ENCODE assay signal across 8 cellular contexts in the genomic region with DNA sequence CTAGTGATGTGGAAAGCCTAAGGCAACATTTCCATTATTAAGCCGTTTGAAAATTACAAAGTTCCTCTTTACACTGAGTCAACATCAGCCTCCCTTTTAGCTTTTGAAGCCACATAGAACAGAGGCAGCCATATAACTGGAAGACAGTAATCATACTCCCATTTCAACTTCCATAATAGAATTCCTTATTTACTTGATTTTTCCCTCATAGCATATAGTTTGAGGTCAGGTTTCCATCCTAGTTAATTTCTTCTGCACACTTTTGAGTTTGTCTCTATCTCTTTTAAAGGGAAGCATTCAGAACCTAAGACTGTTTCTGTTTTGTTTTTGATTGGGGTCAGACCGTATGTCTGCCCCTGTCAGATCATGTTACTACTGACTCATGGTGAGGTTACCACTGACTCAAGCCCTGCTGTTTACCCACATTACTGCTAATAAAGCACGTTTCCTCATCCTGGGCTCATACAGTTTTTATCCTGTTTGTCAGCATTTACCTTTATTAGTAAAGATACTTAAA.
DNase-seq lines count a peak whose midpoint lies in the region; ATAC-seq, FAIRE-seq and TF ChIP-seq lines count a peak whose summit lies in the region.

No MANE protein-coding gene starts in this region.

- ATAC-seq in activated CD4-positive, alpha-beta T cell treated with anti-CD3 and anti-CD28 coated beads for 36 hours = peak; percentile 89
- ATAC-seq in HG02938 (IDR thresholded peaks at IDR 0.05; ENCODE audit: unreplicated experiment) = peak; percentile 55
- ATAC-seq in PC-3 = peak; percentile 84
- peak; percentile 86 for ATAC-seq in esophagus mucosa

- peak; percentile 32 for DNase-seq in activated CD4-positive, alpha-beta T cell treated with anti-CD3 and anti-CD28 coated beads for 36 hours
- DNase-seq in activated CD4-positive, alpha-beta T cell treated with anti-CD3 and anti-CD28 coated beads, Interleukin-2, amount 50 U/mL, for 4 hours = no peak
- DNase-seq in PC-3 (peak; percentile 96), frontal cortex (ENCODE audit: low spot score in 2 of 2) (no peak), mesothelial cell of epicardium (ENCODE audit: low spot score in 2 of 2, unreplicated experiment in 2 of 2) (no peak)

- H3K9me3 Mint-ChIP-seq in activated CD4-positive, alpha-beta T cell treated with anti-CD3 and anti-CD28 coated beads for 36 hours (ENCODE audit: low read depth) = peaks cover under 1% of the 10 kb centered on the region
- no peaks in the 10 kb centered on the region for H3K9me3 Mint-ChIP-seq in stimulated activated naive CD8-positive, alpha-beta T cell treated with anti-CD3 and anti-CD28 coated beads, Interleukin-15, Interleukin-2, amounts not matched to agents 100 ng/mL and 50 ng/mL, for 24 hours
- peaks cover under 1% of the 10 kb centered on the region for H3K9me3 Mint-ChIP-seq in mesothelial cell of epicardium

- intact Hi-C loops in activated CD4-positive, alpha-beta T cell treated with anti-CD3 and anti-CD28 coated beads for 36 hours (cut with DNase I, micrococcal nuclease) = loop anchor here (5.0 kb wide), 6 partner anchors 108 to 673 kb away; partner anchors contain the start of gene SCAF11 (in 1 of the 2)
- intact Hi-C loops in PC-3 (cut with micrococcal nuclease) = loop anchor here (2.0 to 10.0 kb wide), 6 partner anchors 102 to 510 kb away; no protein-coding TSS in a partner anchor

- H3K36me3 Mint-ChIP-seq in activated CD4-positive, alpha-beta T cell treated with anti-CD3 and anti-CD28 coated beads for 36 hours (ENCODE audit: low read depth) = no peaks in the 10 kb centered on the region
- no peaks in the 10 kb centered on the region for H3K36me3 Mint-ChIP-seq in stimulated activated naive CD8-positive, alpha-beta T cell treated with anti-CD3 and anti-CD28 coated beads, Interleukin-15, Interleukin-2, amounts not matched to agents 100 ng/mL and 50 ng/mL, for 24 hours (ENCODE audit: low read depth)
- H3K36me3 Mint-ChIP-seq in mesothelial cell of epicardium = no peaks in the 10 kb centered on the region

- no peaks in the 10 kb centered on the region for H3K9me3 ChIP-seq in PC-3 (ENCODE audit: low read length)

- BruUV-seq in PC-3 (replicated peaks; lab: Mats Ljungman, UMichigan) = no TSS peak

- H3K27me3 ChIP-seq in PC-3 (ENCODE audit: low read length) = no peaks in the 10 kb centered on the region

- H4K20me1 ChIP-seq in PC-3 (ENCODE audit: low read length) = no peaks in the 10 kb centered on the region

- peak overlapping the region; percentile 15; the same call in 1 of the 2 replicates for H3K9ac ChIP-seq in PC-3 (ENCODE audit: low read length)

- peak overlapping the region; percentile 70 for H3K4me2 ChIP-seq in PC-3 (ENCODE audit: low read length)

- H3K27ac ChIP-seq in PC-3 (ENCODE audit: low read length) = peak overlapping the region; percentile 82

- H3K36me3 ChIP-seq in PC-3 (ENCODE audit: low read depth, low read length) = no peaks in the 10 kb centered on the region

- no peak overlapping the region for H2AFZ ChIP-seq in PC-3 (ENCODE audit: low read length)

- POLR2A ChIA-PET in activated CD4-positive, alpha-beta T cell treated with anti-CD3 and anti-CD28 coated beads for 36 hours (lab: Charles Lee) = no interaction called here
- POLR2A ChIA-PET in PC-3 (lab: Charles Lee; ENCODE audit: unreplicated experiment) = interaction anchor here (0.6 kb wide), 1 partner anchor 334 kb away, joined by 4 read pairs; no protein-coding TSS in a partner anchor

- peaks cover 64% of the 10 kb centered on the region for H3K4me1 ChIP-seq in PC-3 (ENCODE audit: insufficient read depth, low read length)

- no peaks in the 10 kb centered on the region for H3K79me2 ChIP-seq in PC-3 (ENCODE audit: low read length)

- CTCF ChIA-PET in activated CD4-positive, alpha-beta T cell treated with anti-CD3 and anti-CD28 coated beads for 36 hours (lab: Charles Lee) = interaction anchor here (1.1 to 1.2 kb wide), 2 partner anchors 8 to 394 kb away, joined by 3 to 4 read pairs; no protein-coding TSS in a partner anchor
- CTCF ChIA-PET in PC-3 (lab: Charles Lee) = interaction anchor here (0.6 kb wide), 1 partner anchor 277 kb away, joined by 3 read pairs; no protein-coding TSS in a partner anchor

- peaks cover 27% of the 10 kb centered on the region for H3K4me1 Mint-ChIP-seq in activated CD4-positive, alpha-beta T cell treated with anti-CD3 and anti-CD28 coated beads for 36 hours
- H3K4me1 Mint-ChIP-seq in stimulated activated naive CD8-positive, alpha-beta T cell treated with anti-CD3 and anti-CD28 coated beads, Interleukin-15, Interleukin-2, amounts not matched to agents 100 ng/mL and 50 ng/mL, for 24 hours (ENCODE audit: low read depth) = peaks cover 31% of the 10 kb centered on the region
- H3K4me1 Mint-ChIP-seq in mesothelial cell of epicardium = peaks cover 32% of the 10 kb centered on the region

- H3K4me3 Mint-ChIP-seq in activated CD4-positive, alpha-beta T cell treated with anti-CD3 and anti-CD28 coated beads for 36 hours = no peak overlapping the region
- H3K4me3 Mint-ChIP-seq in stimulated activated naive CD8-positive, alpha-beta T cell treated with anti-CD3 and anti-CD28 coated beads, Interleukin-15, Interleukin-2, amounts not matched to agents 100 ng/mL and 50 ng/mL, for 24 hours = peak overlapping the region; percentile 52
- H3K4me3 Mint-ChIP-seq in mesothelial cell of epicardium = no peak overlapping the region

- no peak for TF ChIP-seq CTCF in PC-3 (conservative IDR thresholded peaks at IDR 0.05; ENCODE audit: low read depth, low read length)
- TF ChIP-seq CTCF in mesothelial cell of epicardium (IDR thresholded peaks at IDR 0.05; ENCODE audit: unreplicated experiment) = no peak

- no peak for FAIRE-seq in frontal cortex (lab: Jason Lieb, UNC)

- H3K9me2 ChIP-seq in PC-3 (replicated peaks; ENCODE audit: low read length) = no peaks in the 10 kb centered on the region

- H3F3A ChIP-seq in PC-3 (ENCODE audit: low read length, unreplicated experiment) = peaks cover 5% of the 10 kb centered on the region

- H3K27ac Mint-ChIP-seq in activated CD4-positive, alpha-beta T cell treated with anti-CD3 and anti-CD28 coated beads for 36 hours = no peak overlapping the region
- no peak overlapping the region for H3K27ac Mint-ChIP-seq in stimulated activated naive CD8-positive, alpha-beta T cell treated with anti-CD3 and anti-CD28 coated beads, Interleukin-15, Interleukin-2, amounts not matched to agents 100 ng/mL and 50 ng/mL, for 24 hours
- H3K27ac Mint-ChIP-seq in mesothelial cell of epicardium = no peak overlapping the region

- peak overlapping the region; percentile 43; the same call in 1 of the 2 replicates for H3K4me3 ChIP-seq in PC-3 (ENCODE audit: low read length)

- no peaks in the 10 kb centered on the region for H3K27me3 Mint-ChIP-seq in activated CD4-positive, alpha-beta T cell treated with anti-CD3 and anti-CD28 coated beads for 36 hours
- no peaks in the 10 kb centered on the region for H3K27me3 Mint-ChIP-seq in stimulated activated naive CD8-positive, alpha-beta T cell treated with anti-CD3 and anti-CD28 coated beads, Interleukin-15, Interleukin-2, amounts not matched to agents 100 ng/mL and 50 ng/mL, for 24 hours
- H3K27me3 Mint-ChIP-seq in mesothelial cell of epicardium (ENCODE audit: low read depth) = no peaks in the 10 kb centered on the region

Comparison
In these comparisons a context has a peak if more than half of its experiments do, and no peak if none do; other contexts are left out.
1. DNase-seq: peak in activated CD4-positive, alpha-beta T cell treated with anti-CD3 and anti-CD28 coated beads for 36 hours (single experiment) and PC-3 (single experiment); none in activated CD4-positive, alpha-beta T cell treated with anti-CD3 and anti-CD28 coated beads, Interleukin-2, amount 50 U/mL, for 4 hours (0 of 2), frontal cortex (0 of 2) and mesothelial cell of epicardium (0 of 2).
2. Peak in every context shown above with its lines, with median percentiles within 50 percentile points of each other: ATAC-seq.